Comparison of ENCODE assay signal across 8 cellular contexts in genomic region chr19:14435320-14436050, GRCh38. TPM values are rescaled to one million over a fixed set of nuclear protein-coding genes. Genes with fewer than 3 reads are reported as not detected.
DNase-seq lines count a peak whose midpoint lies in the region; ATAC-seq and TF ChIP-seq lines count a peak whose summit lies in the region.
"Had no signal": no experiment of that assay in that cellular context is flagged by ENCODE, and none has a peak within 500 bp of the region (broad histone marks: within the 10 kb centered on the region; RNA-seq: fewer than 3 reads in every experiment).

No MANE protein-coding gene starts in this region.

- peak overlapping the region; percentile 92 for H3K27ac Mint-ChIP-seq in activated naive CD8-positive, alpha-beta T cell
- peak overlapping the region; percentile 65 for H3K27ac Mint-ChIP-seq in stimulated activated memory B cell treated with anti-CD40 and anti-IgM and Interleukin-4, amounts not matched to agents 10 μg/mL and 1 μg/mL and 100 μg/mL, for 72 hours

- H3K4me1 Mint-ChIP-seq in activated naive CD8-positive, alpha-beta T cell (ENCODE audit: low read depth), result peaks cover 55% of the 10 kb centered on the region
- H3K4me1 Mint-ChIP-seq in stimulated activated memory B cell treated with anti-CD40 and anti-IgM and Interleukin-4, amounts not matched to agents 10 μg/mL and 1 μg/mL and 100 μg/mL, for 72 hours, result peaks cover 57% of the 10 kb centered on the region

- 0 out of 2 replicates have a peak, but pooled peaks cover 5% of the 10 kb centered on the region for H3K4me1 ChIP-seq in HEK293 (ENCODE audit: control insufficient read depth, insufficient read depth, low read length)
- H3K4me1 ChIP-seq in hepatocyte (ENCODE audit: insufficient read depth), result peaks cover 14% of the 10 kb centered on the region

- 86% methylated on average over 17 of the region's 17 CpGs for WGBS in hepatocyte (ENCODE audit: low lambda C conversion rate, missing lambda C conversion rate)

- H3K4me3 Mint-ChIP-seq in activated naive CD8-positive, alpha-beta T cell, result peak overlapping the region; percentile 43
- H3K4me3 Mint-ChIP-seq in stimulated activated memory B cell treated with anti-CD40 and anti-IgM and Interleukin-4, amounts not matched to agents 10 μg/mL and 1 μg/mL and 100 μg/mL, for 72 hours, result peak overlapping the region; percentile 34

- TF ChIP-seq CTCF in HEK293 (tag by site-specific recombination; IDR thresholded peaks at IDR 0.05) (no peak), hepatocyte (IDR thresholded peaks at IDR 0.05; ENCODE audit: poor library complexity) (no peak)

- no peaks in the 10 kb centered on the region for H4K20me1 ChIP-seq in hepatocyte (ENCODE audit: insufficient read depth, poor library complexity, severe bottlenecking)

- H3K79me2 ChIP-seq in hepatocyte, result peaks cover 64% of the 10 kb centered on the region

- no peaks in the 10 kb centered on the region for H3K27me3 Mint-ChIP-seq in activated naive CD8-positive, alpha-beta T cell
- H3K27me3 Mint-ChIP-seq in stimulated activated memory B cell treated with anti-CD40 and anti-IgM and Interleukin-4, amounts not matched to agents 10 μg/mL and 1 μg/mL and 100 μg/mL, for 72 hours, result no peaks in the 10 kb centered on the region

- no peak for ATAC-seq in stimulated activated memory B cell treated with anti-CD40 and anti-IgM and Interleukin-4, amounts not matched to agents 10 μg/mL and 1 μg/mL and 100 μg/mL, for 72 hours
- no peak for ATAC-seq in GM19467 (IDR thresholded peaks at IDR 0.05; ENCODE audit: unreplicated experiment)

- no peaks in the 10 kb centered on the region for H3K36me3 Mint-ChIP-seq in activated naive CD8-positive, alpha-beta T cell
- no peaks in the 10 kb centered on the region for H3K36me3 Mint-ChIP-seq in stimulated activated memory B cell treated with anti-CD40 and anti-IgM and Interleukin-4, amounts not matched to agents 10 μg/mL and 1 μg/mL and 100 μg/mL, for 72 hours

- no peaks in the 10 kb centered on the region for H3K9me2 ChIP-seq in hepatocyte (replicated peaks; ENCODE audit: insufficient read depth)

- peaks cover 0 to 11% of the 10 kb centered on the region in 2 experiments; a peak in 2 of 3 replicates for H3K36me3 ChIP-seq in HEK293 (ENCODE audit: control insufficient read depth in 2 of 2, insufficient read depth in 1 of 2, low read length in 2 of 2)
- no peaks in the 10 kb centered on the region for H3K36me3 ChIP-seq in hepatocyte (replicated peaks; ENCODE audit: insufficient read depth, low read depth)
- H3K36me3 ChIP-seq in MG63, result peaks cover 27% of the 10 kb centered on the region

- H3K27me3 ChIP-seq in hepatocyte, result no peaks in the 10 kb centered on the region
- H3K27me3 ChIP-seq in MG63, result no peaks in the 10 kb centered on the region

- H3K27ac ChIP-seq in HEK293 (ENCODE audit: extremely low read depth, low read depth, low read length) (no peak overlapping the region), hepatocyte (peak overlapping the region; percentile 54)

- POLR2A ChIA-PET in HEK293 (lab: Yijun Ruan, JAX), result interaction anchor here (0.5 to 0.6 kb wide), 2 partner anchors 74 to 572 kb away, joined by 3 read pairs; no protein-coding TSS in a partner anchor

- CTCF ChIA-PET in HEK293 (lab: Yijun Ruan, JAX), result interaction anchor here (1.3 to 1.4 kb wide), 2 partner anchors 29 to 301 kb away, joined by 3 to 8 read pairs; no protein-coding TSS in a partner anchor

- DNase-seq in hepatocyte (ENCODE audit: low spot score) (no peak), MG63 (no peak), hypothalamus (lab: John Stamatoyannopoulos, UW) (no peak)

- no peak overlapping the region for H3K4me2 ChIP-seq in hepatocyte

- no peak overlapping the region for H2AFZ ChIP-seq in hepatocyte

- H3K9me3 Mint-ChIP-seq in activated naive CD8-positive, alpha-beta T cell (ENCODE audit: low read depth), result no peaks in the 10 kb centered on the region
- H3K9me3 Mint-ChIP-seq in stimulated activated memory B cell treated with anti-CD40 and anti-IgM and Interleukin-4, amounts not matched to agents 10 μg/mL and 1 μg/mL and 100 μg/mL, for 72 hours, result no peaks in the 10 kb centered on the region

- H3K9me3 ChIP-seq in HEK293 (ENCODE audit: control insufficient read depth, insufficient read depth, low read depth, low read length), result no peaks in the 10 kb centered on the region
- no peaks in the 10 kb centered on the region for H3K9me3 ChIP-seq in hepatocyte (ENCODE audit: low read depth)
- H3K9me3 ChIP-seq in MG63, result no peaks in the 10 kb centered on the region
- H3K9me3 ChIP-seq: HAP-1 had no signal

- H3K4me3 ChIP-seq in HEK293 (ENCODE audit: low read depth, low read length) (no peak overlapping the region), hepatocyte (no peak overlapping the region), MG63 (no peak overlapping the region)

TF ChIP-seq in HEK293, 187 proteins besides CTCF, POLR2A, EP300 and RAD21:
- no peak for TF ChIP-seq ZEB2 (tag by site-specific recombination; IDR thresholded peaks at IDR 0.05)
- TF ChIP-seq, protein P1, sequence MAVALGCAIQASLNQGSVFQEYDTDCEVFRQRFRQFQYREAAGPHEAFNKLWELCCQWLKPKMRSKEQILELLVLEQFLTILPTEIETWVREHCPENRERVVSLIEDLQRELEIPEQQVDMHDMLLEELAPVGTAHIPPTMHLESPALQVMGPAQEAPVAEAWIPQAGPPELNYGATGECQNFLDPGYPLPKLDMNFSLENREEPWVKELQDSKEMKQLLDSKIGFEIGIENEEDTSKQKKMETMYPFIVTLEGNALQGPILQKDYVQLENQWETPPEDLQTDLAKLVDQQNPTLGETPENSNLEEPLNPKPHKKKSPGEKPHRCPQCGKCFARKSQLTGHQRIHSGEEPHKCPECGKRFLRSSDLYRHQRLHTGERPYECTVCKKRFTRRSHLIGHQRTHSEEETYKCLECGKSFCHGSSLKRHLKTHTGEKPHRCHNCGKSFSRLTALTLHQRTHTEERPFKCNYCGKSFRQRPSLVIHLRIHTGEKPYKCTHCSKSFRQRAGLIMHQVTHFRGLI (tag by site-specific recombination; IDR thresholded peaks at IDR 0.05), result no peak
- TF ChIP-seq ZNF768 (tag by site-specific recombination; IDR thresholded peaks at IDR 0.05), result peak; percentile 91; the same call in 1 of the 2 replicates
- TF ChIP-seq ZNF155 (tag by site-specific recombination; IDR thresholded peaks at IDR 0.05), result no peak
- TF ChIP-seq ZNF354C (tag by site-specific recombination; IDR thresholded peaks at IDR 0.05; ENCODE audit: borderline replicate concordance, low read depth), result no peak
- no peak for TF ChIP-seq ZNF624 (tag by site-specific recombination; IDR thresholded peaks at IDR 0.05)
- TF ChIP-seq ELK4 (IDR thresholded peaks at IDR 0.05; ENCODE audit: borderline replicate concordance, low read depth, low read length), result no peak
- no peak for TF ChIP-seq ZNF24 (tag by site-specific recombination; IDR thresholded peaks at IDR 0.05)
- TF ChIP-seq, protein P2, sequence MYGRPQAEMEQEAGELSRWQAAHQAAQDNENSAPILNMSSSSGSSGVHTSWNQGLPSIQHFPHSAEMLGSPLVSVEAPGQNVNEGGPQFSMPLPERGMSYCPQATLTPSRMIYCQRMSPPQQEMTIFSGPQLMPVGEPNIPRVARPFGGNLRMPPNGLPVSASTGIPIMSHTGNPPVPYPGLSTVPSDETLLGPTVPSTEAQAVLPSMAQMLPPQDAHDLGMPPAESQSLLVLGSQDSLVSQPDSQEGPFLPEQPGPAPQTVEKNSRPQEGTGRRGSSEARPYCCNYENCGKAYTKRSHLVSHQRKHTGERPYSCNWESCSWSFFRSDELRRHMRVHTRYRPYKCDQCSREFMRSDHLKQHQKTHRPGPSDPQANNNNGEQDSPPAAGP (tag by site-specific recombination; IDR thresholded peaks at IDR 0.05), result 0 out of 2 replicates have a peak, but pooled peaks have one; percentile 54
- TF ChIP-seq KLF1 (tag by site-specific recombination; IDR thresholded peaks at IDR 0.05), result peak; percentile 57; the same call in 1 of the 2 replicates

RNA-seq across cellular contexts. Expression of gene PKN1, which starts 2.4 kb away (rescaled TPM):
- 57.4 and 61.4 TPM in 2 replicates for total RNA-seq in hepatocyte
- polyA plus RNA-seq in hepatocyte, result 83.3 and 88.5 TPM in 2 replicates
- total RNA-seq in MG63 (2014; rRNA removed; shearing (Covaris generic); ENCODE audit: low replicate concordance), result 105 and 128 TPM in 2 replicates

RNA-seq across cellular contexts. Expression of gene DDX39A, which starts 16.3 kb away (rescaled TPM):
- 51.8 and 79.2 TPM in 2 replicates for total RNA-seq in hepatocyte
- polyA plus RNA-seq in hepatocyte, result 106 and 135 TPM in 2 replicates
- total RNA-seq in MG63 (2014; rRNA removed; shearing (Covaris generic); ENCODE audit: low replicate concordance), result 227 and 342 TPM in 2 replicates

RNA-seq across cellular contexts. Expression of gene PTGER1, which starts 39.7 kb away (rescaled TPM):
- total RNA-seq in hepatocyte, result 0.60 and 2.8 TPM in 2 replicates
- 3.5 and 7.6 TPM in 2 replicates for polyA plus RNA-seq in hepatocyte
- not detected in 2 replicates for total RNA-seq in MG63 (2014; rRNA removed; shearing (Covaris generic); ENCODE audit: low replicate concordance)

RNA-seq across cellular contexts. Expression of gene ADGRE5, which starts 54.2 kb away (rescaled TPM):
- 4.5 and 5.0 TPM in 2 replicates for total RNA-seq in hepatocyte
- polyA plus RNA-seq in hepatocyte, result 7.3 and 13.1 TPM in 2 replicates
- total RNA-seq in MG63 (2014; rRNA removed; shearing (Covaris generic); ENCODE audit: low replicate concordance), result 37.5 and 56.7 TPM in 2 replicates
